In genomic region chr11:60841797-60842687, GRCh38 we compare ENCODE assay signal across 8 cellular contexts.
DNase-seq lines count a peak whose midpoint lies in the region; ATAC-seq lines count a peak whose summit lies in the region.

CCDC86 (plus strand) TSS chr11:60842113; CDS start chr11:60842125, 12 bp downstream.

- H3K9me3 Mint-ChIP-seq in effector memory CD8-positive, alpha-beta T cell, result peaks cover 0 to 3% of the 10 kb centered on the region in 2 donors

- DNase-seq in CMK (ENCODE audit: low read depth) (peak; percentile 83), HS-27A (ENCODE audit: low read depth) (peak; percentile 83), NOMO-1 treated with DMSO at 0.1 percent for 48 hours (lab: John Stamatoyannopoulos, UW; ENCODE audit: unreplicated experiment) (peak; percentile 84), medulla oblongata (ENCODE audit: extremely low spot score) (peak; percentile 97)
- DNase-seq in activated CD8-positive, alpha-beta memory T cell treated with anti-CD3 and anti-CD28 coated beads for 48 hours (ENCODE audit: low read depth in 2 of 3, low spot score in 2 of 3), result peak; percentile 98 to 100 (median 99)
- DNase-seq in effector memory CD8-positive, alpha-beta T cell, result peak; percentile 99 to 100 (median 100)
- peak; percentile 95 to 98 (median 97) for DNase-seq in stimulated activated CD4-positive, alpha-beta T cell treated with anti-CD3 and anti-CD28 coated beads, TNF-alpha, amount 100 ng/mL, for 48 hours (ENCODE audit: low read depth in 3 of 3)

- peak within 1 kb of the TSS; percentile 89 to 96 for H3K27ac Mint-ChIP-seq in effector memory CD8-positive, alpha-beta T cell

- peak; percentile 89 for ATAC-seq in GM19463 (IDR thresholded peaks at IDR 0.05; ENCODE audit: unreplicated experiment)
- peak; percentile 97 for ATAC-seq in effector memory CD8-positive, alpha-beta T cell (replicated peaks)

- peak within 1 kb of the TSS; percentile 88 to 90 for H3K4me3 Mint-ChIP-seq in effector memory CD8-positive, alpha-beta T cell

- peaks cover 0 to 6% of the 10 kb centered on the region in 2 donors for H3K27me3 Mint-ChIP-seq in effector memory CD8-positive, alpha-beta T cell

- peaks cover 44 to 45% of the 10 kb centered on the region in 2 donors for H3K4me1 Mint-ChIP-seq in effector memory CD8-positive, alpha-beta T cell (ENCODE audit: low read depth in 2 of 2)

- peaks cover 30% of the 10 kb centered on the region for H3K36me3 Mint-ChIP-seq in effector memory CD8-positive, alpha-beta T cell (ENCODE audit: insufficient read depth)

Comparison
In these comparisons a context has a peak if more than half of its experiments do, and no peak if none do; other contexts are left out.
1. Peak in every context shown above with its lines: DNase-seq and ATAC-seq.